29 cellular contexts compared by ENCODE assay signal in genomic region chr12:111091036-111091435, GRCh38. TPM values are rescaled to one million over a fixed set of nuclear protein-coding genes. Genes with fewer than 3 reads are reported as not detected.
"Had no signal": no experiment of that assay in that cellular context is flagged by ENCODE, and none has a peak within 500 bp of the region (broad histone marks: within the 10 kb centered on the region; RNA-seq: fewer than 3 reads in every experiment).

No MANE protein-coding gene starts in this region.

- H3K4me1 ChIP-seq: esophagus squamous epithelium, heart right ventricle, parathyroid adenoma, right atrium auricular region, sigmoid colon, testis, tibial artery, upper lobe of left lung, uterus had no signal

- H3K4me1 Mint-ChIP-seq: immature natural killer cell had no signal

- H3K27ac Mint-ChIP-seq: effector memory CD8-positive, alpha-beta T cell; immature natural killer cell; memory B cell; natural killer cell treated with Interleukin-12 subunit alpha and Interleukin-12 subunit beta and Interleukin-15 and Interleukin-18, amount 100 ng/mL, for 72 hours; stimulated activated memory B cell treated with anti-CD40 and anti-IgM and Interleukin-4, amounts not matched to agents 10 μg/mL and 1 μg/mL and 100 μg/mL, for 72 hours had no signal

- ATAC-seq: effector memory CD8-positive, alpha-beta T cell; heart right ventricle; natural killer cell treated with Interleukin-12 subunit alpha and Interleukin-12 subunit beta and Interleukin-15 and Interleukin-18, amount 100 ng/mL, for 72 hours; stimulated activated memory B cell treated with anti-CD40 and anti-IgM and Interleukin-4, amounts not matched to agents 10 μg/mL and 1 μg/mL and 100 μg/mL, for 72 hours; stimulated activated naive CD8-positive, alpha-beta T cell treated with anti-CD3 and anti-CD28 coated beads, Interleukin-15, Interleukin-2, amounts not matched to agents 100 U/mL and 50 U/mL, for 24 hours had no signal

- H3K36me3 ChIP-seq: esophagus squamous epithelium, heart right ventricle, right atrium auricular region, sigmoid colon, tibial artery, upper lobe of left lung, uterus had no signal

- DNase-seq: effector memory CD8-positive, alpha-beta T cell; erythroblast; esophagus squamous epithelium; foreskin melanocyte; glutamatergic neuron; heart right ventricle; hippocampal formation; immature natural killer cell; islet precursor cell; naive B cell; sigmoid colon; stimulated activated CD4-positive, alpha-beta T cell treated with anti-CD3 and anti-CD28 coated beads, Interleukin-4, amount 100 ng/mL, for 4 hours; stimulated activated naive CD8-positive, alpha-beta T cell treated with anti-CD3 and anti-CD28 coated beads, Interleukin-15, Interleukin-2, amounts not matched to agents 100 U/mL and 50 U/mL, for 24 hours; substantia nigra; testis; tibial artery; upper lobe of left lung; uterus had no signal

- H3K27ac ChIP-seq: coronary artery, esophagus squamous epithelium, heart right ventricle, parathyroid adenoma, right atrium auricular region, sigmoid colon, testis, tibial artery, upper lobe of left lung, uterus had no signal

- H3K9me3 ChIP-seq: esophagus squamous epithelium, heart right ventricle, sigmoid colon, testis, tibial artery, upper lobe of left lung, uterus had no signal

- H3K9ac ChIP-seq: parathyroid adenoma had no signal

- H3K27me3 ChIP-seq: right atrium auricular region, testis, upper lobe of left lung, uterus had no signal

- H3K36me3 Mint-ChIP-seq: immature natural killer cell; memory B cell; naive B cell; natural killer cell treated with Interleukin-12 subunit alpha and Interleukin-12 subunit beta and Interleukin-15 and Interleukin-18, amount 100 ng/mL, for 72 hours; stimulated activated memory B cell treated with anti-CD40 and anti-IgM and Interleukin-4, amounts not matched to agents 10 μg/mL and 1 μg/mL and 100 μg/mL, for 72 hours had no signal

- H3K9me3 Mint-ChIP-seq: effector memory CD8-positive, alpha-beta T cell; immature natural killer cell; memory B cell; naive B cell; natural killer cell treated with Interleukin-12 subunit alpha and Interleukin-12 subunit beta and Interleukin-15 and Interleukin-18, amount 100 ng/mL, for 72 hours; neural crest cell; stimulated activated memory B cell treated with anti-CD40 and anti-IgM and Interleukin-4, amounts not matched to agents 10 μg/mL and 1 μg/mL and 100 μg/mL, for 72 hours had no signal

- H3K4me3 ChIP-seq: coronary artery, esophagus squamous epithelium, heart right ventricle, lung, right atrium auricular region, sigmoid colon, testis, tibial artery, upper lobe of left lung, uterus had no signal

- H3K27me3 Mint-ChIP-seq: progenitor cell of endocrine pancreas had no signal

- H3K4me3 Mint-ChIP-seq: effector memory CD8-positive, alpha-beta T cell; immature natural killer cell; memory B cell; natural killer cell treated with Interleukin-12 subunit alpha and Interleukin-12 subunit beta and Interleukin-15 and Interleukin-18, amount 100 ng/mL, for 72 hours; neural crest cell; stimulated activated memory B cell treated with anti-CD40 and anti-IgM and Interleukin-4, amounts not matched to agents 10 μg/mL and 1 μg/mL and 100 μg/mL, for 72 hours had no signal

RNA-seq across cellular contexts. Expression of gene CUX2, which starts 57.1 kb away (rescaled TPM):
- total RNA-seq: dermis microvascular lymphatic vessel endothelial cell; esophagus squamous epithelium; natural killer cell treated with Interleukin-12 subunit alpha and Interleukin-12 subunit beta and Interleukin-15 and Interleukin-18, amount 100 ng/mL, for 72 hours; osteoblast; right atrium auricular region had no signal
- polyA plus RNA-seq: heart right ventricle, immature natural killer cell had no signal
